10 cellular contexts compared by ENCODE assay signal in genomic region chr13:112874751-112875300, GRCh38.
DNase-seq lines count a peak whose midpoint lies in the region; ATAC-seq and TF ChIP-seq lines count a peak whose summit lies in the region.
"Had no signal": no experiment of that assay in that cellular context is flagged by ENCODE, and none has a peak within 500 bp of the region (broad histone marks: within the 10 kb centered on the region; RNA-seq: fewer than 3 reads in every experiment).

No MANE protein-coding gene starts in this region.

- peaks cover 26% of the 10 kb centered on the region for H3K36me3 ChIP-seq in WERI-Rb-1
- H3K36me3 ChIP-seq in lower lobe of right lung = peaks cover 70% of the 10 kb centered on the region
- H3K36me3 ChIP-seq in stomach = peaks cover 5 to 48% (median 45%) of the 10 kb centered on the region in 4 donors
- no peaks in the 10 kb centered on the region for H3K36me3 ChIP-seq in MM.1S (replicated peaks; ENCODE audit: insufficient read depth, low read length)
- H3K36me3 ChIP-seq: brain microvascular endothelial cell, SJCRH30 had no signal

- H3K9me2 ChIP-seq in MM.1S (replicated peaks; ENCODE audit: insufficient read depth, low read length) = no peaks in the 10 kb centered on the region

- DNase-seq in left ventricle myocardium superior (peak; percentile 22), Right ventricle myocardium superior (no peak), WERI-Rb-1 (peak; percentile 14), lower lobe of right lung (peak; percentile 38), iPS-NIHi7 (ENCODE audit: extremely low spot score) (no peak), stomach (no peak), MM.1S (no peak), nucleus accumbens (lab: John Stamatoyannopoulos, UW) (no peak)

- H3K4me1 ChIP-seq in lower lobe of right lung (peaks cover 9% of the 10 kb centered on the region), stomach (peaks cover 0 to 12% (median 9%) of the 10 kb centered on the region in 4 donors), MM.1S (ENCODE audit: low read length) (peaks cover 20% of the 10 kb centered on the region)

- TF ChIP-seq EP300 in stomach (IDR thresholded peaks at IDR 0.05) = no peak

- intact Hi-C loops in left ventricle myocardium superior (cut with micrococcal nuclease) = no loop called here
- intact Hi-C loops in Right ventricle myocardium superior (cut with DNase I) = loop anchor here (5.0 kb wide), 1 partner anchor 233 kb away; no protein-coding TSS in a partner anchor
- intact Hi-C loops in lower lobe of right lung (cut with DNase I) = no loop called here
- intact Hi-C loops in stomach (cut with DNase I; ENCODE audit: low total_unique reads) = loop anchor here (5.0 kb wide), 1 partner anchor 233 kb away; no protein-coding TSS in a partner anchor

- no peak overlapping the region for H3K27ac ChIP-seq in WERI-Rb-1
- H3K27ac ChIP-seq in lower lobe of right lung = no peak overlapping the region
- peak overlapping the region in 2 of 5 donors; percentile 43 to 62 for H3K27ac ChIP-seq in stomach
- no peak overlapping the region for H3K27ac ChIP-seq in MM.1S (ENCODE audit: low read length)
- H3K27ac ChIP-seq: brain microvascular endothelial cell, SJCRH30 had no signal

- no peak overlapping the region for H3K9ac ChIP-seq in MM.1S (ENCODE audit: low read length)

- no peak overlapping the region for H3K4me2 ChIP-seq in MM.1S (ENCODE audit: low read depth, low read length)

- no peak for TF ChIP-seq POLR2A in stomach (IDR thresholded peaks at IDR 0.05)

- WGBS in stomach, 5 donors = 70 to 81% (median 77%) methylated on average over 16 to 19 of the region's 19 CpGs

- H3K27me3 ChIP-seq in WERI-Rb-1 (ENCODE audit: insufficient read depth, low read depth, severe bottlenecking) = no peaks in the 10 kb centered on the region
- no peaks in the 10 kb centered on the region for H3K27me3 ChIP-seq in lower lobe of right lung (ENCODE audit: low read depth)
- no peaks in the 10 kb centered on the region for H3K27me3 ChIP-seq in stomach
- H3K27me3 ChIP-seq in MM.1S (replicated peaks; ENCODE audit: insufficient read depth, low read length) = no peaks in the 10 kb centered on the region
- H3K27me3 ChIP-seq: brain microvascular endothelial cell, SJCRH30 had no signal

- no peak overlapping the region for H3K4me3 ChIP-seq in WERI-Rb-1 (ENCODE audit: low read depth, low read length)
- H3K4me3 ChIP-seq in lower lobe of right lung = no peak overlapping the region
- H3K4me3 ChIP-seq in stomach = peak overlapping the region in 1 of 4 donors; percentile 28
- no peak overlapping the region for H3K4me3 ChIP-seq in MM.1S (ENCODE audit: low read length)
- H3K4me3 ChIP-seq: SJCRH30 had no signal

- no peak for TF ChIP-seq CTCF in WERI-Rb-1 (IDR thresholded peaks at IDR 0.05; ENCODE audit: low read depth, low read length)
- no peak for TF ChIP-seq CTCF in lower lobe of right lung (IDR thresholded peaks at IDR 0.05)
- TF ChIP-seq CTCF in stomach (IDR thresholded peaks at IDR 0.05) = no peak
- no peak for TF ChIP-seq CTCF in MM.1S (IDR thresholded peaks at IDR 0.05; ENCODE audit: low read length)

- peaks cover 22% of the 10 kb centered on the region for H3F3A ChIP-seq in MM.1S (ENCODE audit: insufficient read depth, low read length)

- no peak overlapping the region for H2AFZ ChIP-seq in MM.1S (ENCODE audit: low read length)

- H4K20me1 ChIP-seq in MM.1S (ENCODE audit: insufficient read depth, low read length) = no peaks in the 10 kb centered on the region

- ATAC-seq in left ventricle myocardium superior = no peak
- ATAC-seq in Right ventricle myocardium superior (ENCODE audit: poor library complexity) = no peak
- ATAC-seq in lower lobe of right lung = no peak

- H3K79me2 ChIP-seq in MM.1S (ENCODE audit: low read length) = no peaks in the 10 kb centered on the region

- H3K9me3 ChIP-seq in WERI-Rb-1 (ENCODE audit: severe bottlenecking) (no peaks in the 10 kb centered on the region), lower lobe of right lung (no peaks in the 10 kb centered on the region), stomach (no peaks in the 10 kb centered on the region), MM.1S (replicated peaks; ENCODE audit: insufficient read depth, low read length) (no peaks in the 10 kb centered on the region)
- H3K9me3 ChIP-seq: SJCRH30 had no signal

Comparison
In these comparisons a context has a peak if more than half of its experiments do, and no peak if none do; other contexts are left out.
1. DNase-seq: peak in left ventricle myocardium superior (single experiment), WERI-Rb-1 (single experiment) and lower lobe of right lung (single experiment); none in Right ventricle myocardium superior (single experiment), iPS-NIHi7 (single experiment), stomach (single experiment), MM.1S (single experiment) and nucleus accumbens (0 of 56).
2. intact Hi-C loops: an anchor here in Right ventricle myocardium superior (5.0 kb wide) and stomach (5.0 kb wide); none called in left ventricle myocardium superior and lower lobe of right lung.